ENCODE assay signal across 15 cellular contexts in the genomic region with DNA sequence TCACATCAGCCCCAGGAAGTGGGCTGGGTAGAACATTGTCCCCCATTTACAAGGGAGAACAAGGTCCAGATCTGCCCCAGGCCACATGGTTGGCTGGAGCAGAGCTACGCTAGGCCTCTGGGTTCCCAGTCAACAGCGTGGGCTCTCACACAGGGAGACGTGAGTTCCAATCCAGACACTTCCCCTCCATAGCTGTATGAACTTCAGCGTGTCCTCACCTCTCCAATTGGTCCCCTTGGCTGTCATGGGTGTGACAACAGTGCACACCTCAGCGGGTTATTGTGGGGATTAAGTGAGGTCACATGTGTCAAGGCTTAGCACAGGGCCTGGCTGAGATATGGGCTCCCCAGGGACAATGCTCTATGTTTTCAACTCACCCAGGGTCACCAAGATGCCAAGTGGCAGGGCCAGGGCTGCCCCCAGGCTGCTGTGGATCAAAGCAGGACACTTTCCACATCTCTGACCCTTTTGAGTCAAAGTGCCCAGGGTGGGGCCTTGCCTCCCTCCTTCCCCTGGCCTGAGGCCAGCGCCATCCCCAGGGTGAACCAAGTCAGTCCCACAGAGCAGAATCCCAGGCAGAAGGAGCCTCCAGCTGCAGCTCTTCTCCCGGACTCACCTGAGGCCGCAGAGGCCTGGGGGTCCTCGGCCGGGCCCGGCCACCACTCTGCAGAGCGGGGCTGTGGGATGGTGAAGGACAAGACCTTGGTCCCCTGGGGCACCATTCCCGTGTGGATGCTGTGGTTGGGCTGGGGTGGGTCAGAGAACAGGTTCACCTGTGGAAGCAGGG. TPM values are rescaled to one million over a fixed set of nuclear protein-coding genes. Genes with fewer than 3 reads are reported as not detected.
DNase-seq lines count a peak whose midpoint lies in the region; ATAC-seq lines count a peak whose summit lies in the region.
"Had no signal": no experiment of that assay in that cellular context is flagged by ENCODE, and none has a peak within 500 bp of the region (broad histone marks: within the 10 kb centered on the region; RNA-seq: fewer than 3 reads in every experiment).

No MANE protein-coding gene starts in this region.

- H3K4me1 Mint-ChIP-seq in stimulated activated naive CD8-positive, alpha-beta T cell treated with anti-CD3 and anti-CD28 coated beads, Interleukin-15, Interleukin-2, amounts not matched to agents 100 ng/mL and 50 ng/mL, for 24 hours (ENCODE audit: low read depth) = peaks cover 98% of the 10 kb centered on the region
- H3K4me1 Mint-ChIP-seq in activated naive CD8-positive, alpha-beta T cell treated with anti-CD3 and anti-CD28 coated beads for 36 hours = peaks cover 83% of the 10 kb centered on the region
- H3K4me1 Mint-ChIP-seq in naive B cell = peaks cover 70 to 96% (median 88%) of the 10 kb centered on the region in 3 donors

- H3K9me3 Mint-ChIP-seq in stimulated activated naive CD8-positive, alpha-beta T cell treated with anti-CD3 and anti-CD28 coated beads, Interleukin-15, Interleukin-2, amounts not matched to agents 100 ng/mL and 50 ng/mL, for 24 hours = no peaks in the 10 kb centered on the region
- H3K9me3 Mint-ChIP-seq in activated naive CD8-positive, alpha-beta T cell treated with anti-CD3 and anti-CD28 coated beads for 36 hours = peaks cover 3% of the 10 kb centered on the region
- peaks cover 0 to 5% (median 0%) of the 10 kb centered on the region in 7 donors for H3K9me3 Mint-ChIP-seq in naive B cell
- H3K9me3 Mint-ChIP-seq: HFFc6 had no signal

- no peak for ATAC-seq in stimulated activated naive CD8-positive, alpha-beta T cell treated with anti-CD3 and anti-CD28 coated beads, Interleukin-15, Interleukin-2, amounts not matched to agents 100 U/mL and 50 U/mL, for 24 hours
- no peak for ATAC-seq in naive B cell (ENCODE audit: low read depth in 2 of 2)
- no peak for ATAC-seq in GM18520 (IDR thresholded peaks at IDR 0.05; ENCODE audit: unreplicated experiment)
- no peak for ATAC-seq in HG03159 (IDR thresholded peaks at IDR 0.05; ENCODE audit: unreplicated experiment)
- ATAC-seq in GM19455 (IDR thresholded peaks at IDR 0.05; ENCODE audit: unreplicated experiment) = no peak
- ATAC-seq: left lobe of liver had no signal

- peak overlapping the region; percentile 84 for H3K27ac Mint-ChIP-seq in stimulated activated naive CD8-positive, alpha-beta T cell treated with anti-CD3 and anti-CD28 coated beads, Interleukin-15, Interleukin-2, amounts not matched to agents 100 ng/mL and 50 ng/mL, for 24 hours
- H3K27ac Mint-ChIP-seq in activated naive CD8-positive, alpha-beta T cell treated with anti-CD3 and anti-CD28 coated beads for 36 hours = peak overlapping the region; percentile 93
- peak overlapping the region; percentile 79 to 98 (median 97) for H3K27ac Mint-ChIP-seq in naive B cell

- H3K4me3 Mint-ChIP-seq in stimulated activated naive CD8-positive, alpha-beta T cell treated with anti-CD3 and anti-CD28 coated beads, Interleukin-15, Interleukin-2, amounts not matched to agents 100 ng/mL and 50 ng/mL, for 24 hours = no peak overlapping the region
- H3K4me3 Mint-ChIP-seq in activated naive CD8-positive, alpha-beta T cell treated with anti-CD3 and anti-CD28 coated beads for 36 hours = peak overlapping the region; percentile 7
- H3K4me3 Mint-ChIP-seq in naive B cell = peak overlapping the region in 7 of 8 donors; percentile 62 to 90 (median 83)
- H3K4me3 Mint-ChIP-seq: HFFc6 had no signal

- no peaks in the 10 kb centered on the region for H3K27me3 Mint-ChIP-seq in stimulated activated naive CD8-positive, alpha-beta T cell treated with anti-CD3 and anti-CD28 coated beads, Interleukin-15, Interleukin-2, amounts not matched to agents 100 ng/mL and 50 ng/mL, for 24 hours
- H3K27me3 Mint-ChIP-seq in activated naive CD8-positive, alpha-beta T cell treated with anti-CD3 and anti-CD28 coated beads for 36 hours = no peaks in the 10 kb centered on the region
- H3K27me3 Mint-ChIP-seq in naive B cell = no peaks in the 10 kb centered on the region

- peaks cover 86% of the 10 kb centered on the region for H3K36me3 Mint-ChIP-seq in stimulated activated naive CD8-positive, alpha-beta T cell treated with anti-CD3 and anti-CD28 coated beads, Interleukin-15, Interleukin-2, amounts not matched to agents 100 ng/mL and 50 ng/mL, for 24 hours (ENCODE audit: low read depth)
- peaks cover 77% of the 10 kb centered on the region for H3K36me3 Mint-ChIP-seq in activated naive CD8-positive, alpha-beta T cell treated with anti-CD3 and anti-CD28 coated beads for 36 hours
- peaks cover 27 to 37% of the 10 kb centered on the region in 2 donors for H3K36me3 Mint-ChIP-seq in naive B cell

- no peak for DNase-seq in stimulated activated naive CD8-positive, alpha-beta T cell treated with anti-CD3 and anti-CD28 coated beads, Interleukin-15, Interleukin-2, amounts not matched to agents 100 U/mL and 50 U/mL, for 24 hours
- no peak for DNase-seq in activated naive CD8-positive, alpha-beta T cell treated with anti-CD3 and anti-CD28 coated beads for 36 hours
- no peak for DNase-seq in naive B cell
- no peak for DNase-seq in ureter (ENCODE audit: low spot score)
- DNase-seq: HFFc6, MG63, NCI-H510A treated with DMSO at 0.1 percent for 48 hours had no signal

RNA-seq across cellular contexts. Expression of a gene that starts 19.8 kb away (rescaled TPM):
- total RNA-seq in activated naive CD8-positive, alpha-beta T cell treated with anti-CD3 and anti-CD28 coated beads for 36 hours = 100 to 1,000 TPM; 129 to 130 TPM
- polyA plus RNA-seq in naive B cell (ENCODE audit: low read depth in 6 of 6) = 10 to 100 TPM in 5 of 6 donors, under 1 TPM in 1; 0.78 to 34.1 (median 13.7) TPM
- 68.1 TPM for total RNA-seq in ureter

RNA-seq across cellular contexts. Expression of a gene that starts 38.3 kb away (rescaled TPM):
- not detected for total RNA-seq in activated naive CD8-positive, alpha-beta T cell treated with anti-CD3 and anti-CD28 coated beads for 36 hours
- polyA plus RNA-seq in naive B cell (ENCODE audit: low read depth in 6 of 6) = not detected
- total RNA-seq in ureter = not detected
- total RNA-seq: cardiac muscle cell, fibroblast of villous mesenchyme, HFFc6 had no signal
- polyA plus RNA-seq: BJ, cardiac muscle cell had no signal

RNA-seq across cellular contexts. Expression of a gene that starts 45.1 kb away (rescaled TPM):
- total RNA-seq in activated naive CD8-positive, alpha-beta T cell treated with anti-CD3 and anti-CD28 coated beads for 36 hours = not detected
- not detected for polyA plus RNA-seq in naive B cell (ENCODE audit: low read depth in 6 of 6)
- total RNA-seq in ureter = 3.3 TPM
- total RNA-seq: cardiac muscle cell, fibroblast of villous mesenchyme, HFFc6 had no signal
- polyA plus RNA-seq: BJ had no signal
